Comparison of ENCODE assay signal across 1 cellular context in the genomic region with DNA sequence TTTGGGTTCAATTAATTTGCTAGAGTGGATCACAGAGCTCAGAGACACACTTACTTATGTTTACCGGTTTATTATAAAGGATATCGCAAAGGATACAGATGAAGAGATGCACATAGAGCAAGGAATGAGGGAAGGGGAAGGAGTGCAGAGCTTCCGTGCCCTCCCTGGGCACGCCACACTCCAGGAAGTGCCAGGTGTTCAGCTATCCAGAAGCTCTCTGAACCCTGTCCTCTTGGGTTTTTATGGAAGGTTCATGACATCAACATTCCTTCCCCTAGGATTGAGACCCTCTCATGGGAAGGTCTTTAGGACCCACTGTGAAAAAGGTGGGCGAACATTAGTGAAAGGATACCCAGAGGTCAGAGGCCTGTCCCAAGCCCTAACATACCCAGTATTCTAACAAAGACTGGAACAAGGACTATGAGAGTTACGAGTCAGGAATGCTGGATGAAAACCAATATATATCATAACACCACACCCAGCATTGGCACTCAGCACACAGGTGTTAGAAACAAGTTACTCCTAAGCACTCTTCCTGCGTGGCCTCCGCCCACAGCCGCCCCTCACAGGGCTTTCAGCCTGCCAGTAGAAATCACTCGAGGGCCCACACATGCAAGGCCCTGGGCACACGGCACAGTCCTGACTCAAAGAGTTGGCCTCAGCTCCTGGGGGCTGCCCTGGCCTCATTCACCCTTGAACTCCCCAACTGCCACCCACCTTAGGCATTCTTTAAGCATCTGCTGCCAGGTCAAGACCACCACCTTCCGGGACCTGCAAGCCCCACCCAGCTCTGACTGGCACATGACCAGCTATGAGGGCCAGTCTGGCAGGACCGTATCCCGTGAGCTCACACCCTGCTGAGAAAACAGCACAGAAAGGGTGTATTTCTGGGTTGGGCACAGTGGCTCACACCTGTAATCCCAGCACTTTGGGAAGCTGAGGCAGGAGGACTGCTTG.
TF ChIP-seq lines count a peak whose summit lies in the region.

No MANE protein-coding gene starts in this region.

TF ChIP-seq in IMR-90, 13 proteins besides CTCF, POLR2A, EP300 and RAD21:
- TF ChIP-seq, protein P1, sequence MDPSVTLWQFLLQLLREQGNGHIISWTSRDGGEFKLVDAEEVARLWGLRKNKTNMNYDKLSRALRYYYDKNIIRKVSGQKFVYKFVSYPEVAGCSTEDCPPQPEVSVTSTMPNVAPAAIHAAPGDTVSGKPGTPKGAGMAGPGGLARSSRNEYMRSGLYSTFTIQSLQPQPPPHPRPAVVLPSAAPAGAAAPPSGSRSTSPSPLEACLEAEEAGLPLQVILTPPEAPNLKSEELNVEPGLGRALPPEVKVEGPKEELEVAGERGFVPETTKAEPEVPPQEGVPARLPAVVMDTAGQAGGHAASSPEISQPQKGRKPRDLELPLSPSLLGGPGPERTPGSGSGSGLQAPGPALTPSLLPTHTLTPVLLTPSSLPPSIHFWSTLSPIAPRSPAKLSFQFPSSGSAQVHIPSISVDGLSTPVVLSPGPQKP (IDR thresholded peaks at IDR 0.05; ENCODE audit: borderline replicate concordance, low read depth, low read length) = no peak
- TF ChIP-seq, protein P2, sequence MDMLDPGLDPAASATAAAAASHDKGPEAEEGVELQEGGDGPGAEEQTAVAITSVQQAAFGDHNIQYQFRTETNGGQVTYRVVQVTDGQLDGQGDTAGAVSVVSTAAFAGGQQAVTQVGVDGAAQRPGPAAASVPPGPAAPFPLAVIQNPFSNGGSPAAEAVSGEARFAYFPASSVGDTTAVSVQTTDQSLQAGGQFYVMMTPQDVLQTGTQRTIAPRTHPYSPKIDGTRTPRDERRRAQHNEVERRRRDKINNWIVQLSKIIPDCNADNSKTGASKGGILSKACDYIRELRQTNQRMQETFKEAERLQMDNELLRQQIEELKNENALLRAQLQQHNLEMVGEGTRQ (IDR thresholded peaks at IDR 0.05; ENCODE audit: low read depth, low read length) = no peak
- no peak for TF ChIP-seq CHD1 (IDR thresholded peaks at IDR 0.05; ENCODE audit: low read depth, low read length)
- no peak for TF ChIP-seq RFX5 (IDR thresholded peaks at IDR 0.05; ENCODE audit: low read depth, low read length)
- TF ChIP-seq CEBPB (IDR thresholded peaks at IDR 0.05; ENCODE audit: low read depth, low read length) = no peak
- no peak for TF ChIP-seq RCOR1 (IDR thresholded peaks at IDR 0.05; ENCODE audit: insufficient replicate concordance, low read length)
- no peak for TF ChIP-seq NFE2L2 (IDR thresholded peaks at IDR 0.05; ENCODE audit: low read depth, low read length)
- no peak for TF ChIP-seq MXI1 (IDR thresholded peaks at IDR 0.05; ENCODE audit: borderline replicate concordance, low read depth, low read length)
- no peak for TF ChIP-seq BHLHE40 (IDR thresholded peaks at IDR 0.05; ENCODE audit: low read depth, low read length)
- no peak for TF ChIP-seq FOS (IDR thresholded peaks at IDR 0.05; ENCODE audit: low read depth, low read length)
- no peak for TF ChIP-seq SMC3 (IDR thresholded peaks at IDR 0.05; ENCODE audit: low read depth, low read length)
- no peak for TF ChIP-seq MAFK (IDR thresholded peaks at IDR 0.05; ENCODE audit: low read depth, low read length)
TF ChIP-seq in IMR-90: peak in this region for 0.
